Comparison of ENCODE assay signal across 8 cellular contexts in genomic region chr4:8201341-8201781, GRCh38. TPM values are rescaled to one million over a fixed set of nuclear protein-coding genes. Genes with fewer than 3 reads are reported as not detected.
DNase-seq lines count a peak whose midpoint lies in the region; ATAC-seq, FAIRE-seq and TF ChIP-seq lines count a peak whose summit lies in the region.

No MANE protein-coding gene starts in this region.

- no peak for TF ChIP-seq EP300 in esophagus muscularis mucosa (IDR thresholded peaks at IDR 0.05)

- H3K36me3 ChIP-seq in esophagus muscularis mucosa (peaks cover 0 to 16% (median 0%) of the 10 kb centered on the region in 4 donors), brain microvascular endothelial cell (replicated peaks) (no peaks in the 10 kb centered on the region)

- peak overlapping the region; percentile 80 for H3K4me3 Mint-ChIP-seq in stimulated activated naive CD8-positive, alpha-beta T cell treated with anti-CD3 and anti-CD28 coated beads, Interleukin-15, Interleukin-2, amounts not matched to agents 100 ng/mL and 50 ng/mL, for 24 hours

- H3K4me1 Mint-ChIP-seq in stimulated activated naive CD8-positive, alpha-beta T cell treated with anti-CD3 and anti-CD28 coated beads, Interleukin-15, Interleukin-2, amounts not matched to agents 100 ng/mL and 50 ng/mL, for 24 hours (ENCODE audit: low read depth): peaks cover 37% of the 10 kb centered on the region

- peaks cover 29 to 55% (median 47%) of the 10 kb centered on the region in 4 donors for H3K4me1 ChIP-seq in esophagus muscularis mucosa

- peak; percentile 34 for ATAC-seq in HG02938 (IDR thresholded peaks at IDR 0.05; ENCODE audit: unreplicated experiment)

- no peaks in the 10 kb centered on the region for H3K27me3 Mint-ChIP-seq in stimulated activated naive CD8-positive, alpha-beta T cell treated with anti-CD3 and anti-CD28 coated beads, Interleukin-15, Interleukin-2, amounts not matched to agents 100 ng/mL and 50 ng/mL, for 24 hours

- H3K4me3 ChIP-seq in esophagus muscularis mucosa (peak overlapping the region; percentile 39 to 61 (median 47)), brain microvascular endothelial cell (ENCODE audit: low read depth, low read length) (no peak overlapping the region)

- DNase-seq in GM18507 (ENCODE audit: extremely low spot score, insufficient read length, low read depth) (no peak), esophagus muscularis mucosa (ENCODE audit: extremely low spot score) (no peak), brain microvascular endothelial cell (no peak), ecto neural progenitor cell (ENCODE audit: low spot score) (no peak), NCI-H446 (lab: John Stamatoyannopoulos, UW) (no peak)

- peak; percentile 93 for FAIRE-seq in GM18507 (lab: Jason Lieb, UNC)

- intact Hi-C loops in esophagus muscularis mucosa (cut with DNase I): no loop called here

- H3K27ac ChIP-seq in VCaP (peak overlapping the region; percentile 90), esophagus muscularis mucosa (replicated peaks in 1 of 4) (peak overlapping the region in 1 of 4 donors; percentile 64), brain microvascular endothelial cell (no peak overlapping the region)

- TF ChIP-seq POLR2A in esophagus muscularis mucosa (IDR thresholded peaks at IDR 0.05; ENCODE audit: low read depth): no peak

- TF ChIP-seq CTCF in VCaP (conservative IDR thresholded peaks at IDR 0.05) (no peak), esophagus muscularis mucosa (IDR thresholded peaks at IDR 0.05) (no peak), brain microvascular endothelial cell (IDR thresholded peaks at IDR 0.05; ENCODE audit: low read depth, low read length, missing control alignments) (no peak)

- no peaks in the 10 kb centered on the region for H3K27me3 ChIP-seq in esophagus muscularis mucosa
- no peaks in the 10 kb centered on the region for H3K27me3 ChIP-seq in brain microvascular endothelial cell (replicated peaks)

- WGBS in esophagus muscularis mucosa: 60% methylated on average over 7 of the region's 9 CpGs

- H3K36me3 Mint-ChIP-seq in stimulated activated naive CD8-positive, alpha-beta T cell treated with anti-CD3 and anti-CD28 coated beads, Interleukin-15, Interleukin-2, amounts not matched to agents 100 ng/mL and 50 ng/mL, for 24 hours (ENCODE audit: low read depth): no peaks in the 10 kb centered on the region

- no peaks in the 10 kb centered on the region for H3K9me3 ChIP-seq in esophagus muscularis mucosa

- peak overlapping the region; percentile 45 for H3K27ac Mint-ChIP-seq in stimulated activated naive CD8-positive, alpha-beta T cell treated with anti-CD3 and anti-CD28 coated beads, Interleukin-15, Interleukin-2, amounts not matched to agents 100 ng/mL and 50 ng/mL, for 24 hours

- in situ Hi-C loops in brain microvascular endothelial cell (cut with HindIII; ENCODE audit: low pct_ligation_motif_present, low sequenced_read_pairs): no loop called here

- H3K9me3 Mint-ChIP-seq in stimulated activated naive CD8-positive, alpha-beta T cell treated with anti-CD3 and anti-CD28 coated beads, Interleukin-15, Interleukin-2, amounts not matched to agents 100 ng/mL and 50 ng/mL, for 24 hours: no peaks in the 10 kb centered on the region

RNA-seq across cellular contexts. Expression of gene SH3TC1, which starts 2.3 kb away (rescaled TPM):
- total RNA-seq in esophagus muscularis mucosa: 10 to 100 TPM; 13.7 to 18.7 (median 15.2) TPM

RNA-seq across cellular contexts. Expression of gene ABLIM2, which starts 42.7 kb away (rescaled TPM):
- 10 to 100 TPM in 1 of 4 donors, 1 to 10 TPM in 3; 4.2 to 28.5 (median 8.7) TPM for total RNA-seq in esophagus muscularis mucosa
